Comparison of ENCODE assay signal across 8 cellular contexts in the genomic region with DNA sequence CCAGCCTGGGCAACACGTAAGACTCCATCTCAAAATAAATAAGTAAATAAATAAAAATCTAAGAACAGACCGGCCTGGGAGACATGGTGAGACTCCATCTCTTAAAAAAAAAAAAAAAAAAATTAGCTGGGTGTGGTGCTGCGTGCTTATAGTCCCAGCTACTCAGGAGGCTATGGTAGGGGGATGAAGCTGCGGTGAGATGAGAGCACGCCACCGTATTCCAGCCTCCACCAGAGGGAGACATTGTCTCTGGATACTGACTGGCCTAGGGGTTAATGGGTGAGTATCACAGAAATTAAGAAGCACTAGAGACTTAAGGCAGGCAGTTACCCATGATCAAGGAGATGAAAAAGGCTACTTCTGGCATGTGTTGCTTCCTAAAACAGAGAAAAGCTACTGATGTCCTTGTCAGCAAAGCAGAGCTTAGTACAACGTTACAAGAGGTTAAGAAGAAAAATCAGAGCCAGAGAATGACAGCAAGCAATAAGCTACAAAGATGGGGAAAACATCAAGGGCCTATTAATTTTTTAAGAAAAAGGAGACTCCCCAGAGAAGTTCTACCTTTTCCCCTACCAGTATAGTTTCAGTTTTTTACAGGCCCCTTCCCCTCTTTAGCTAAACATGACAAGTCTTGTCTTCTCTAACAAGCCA. TPM values are rescaled to one million over a fixed set of nuclear protein-coding genes. Genes with fewer than 3 reads are reported as not detected.
DNase-seq lines count a peak whose midpoint lies in the region; ATAC-seq and TF ChIP-seq lines count a peak whose summit lies in the region.

No MANE protein-coding gene starts in this region.

- no peak overlapping the region for H3K27ac Mint-ChIP-seq in activated B cell treated with CpG ODN at 0.5 μM for 24 hours

- H3K27me3 ChIP-seq in DOHH2 (ENCODE audit: control insufficient read depth, low read length): no peaks in the 10 kb centered on the region

- no peaks in the 10 kb centered on the region for H3K9me3 Mint-ChIP-seq in activated B cell treated with CpG ODN at 0.5 μM for 24 hours

- ATAC-seq in HG02678 (IDR thresholded peaks at IDR 0.05; ENCODE audit: unreplicated experiment) (peak; percentile 81), activated B cell treated with CpG ODN at 0.5 μM for 24 hours (ENCODE audit: low read depth) (peak; percentile 97), GM21526 (IDR thresholded peaks at IDR 0.05; ENCODE audit: low FRiP score, unreplicated experiment) (no peak)

- H3K27ac ChIP-seq in DOHH2 (ENCODE audit: low read depth, low read length): no peak overlapping the region
- no peak overlapping the region for H3K27ac ChIP-seq in caudate nucleus (ENCODE audit: low read depth, low read length)

- peaks cover 31% of the 10 kb centered on the region for H3K4me1 Mint-ChIP-seq in activated B cell treated with CpG ODN at 0.5 μM for 24 hours

- no peaks in the 10 kb centered on the region for H3K27me3 Mint-ChIP-seq in activated B cell treated with CpG ODN at 0.5 μM for 24 hours

- DNase-seq in NCI-H2171 treated with DMSO at 0.1 percent for 48 hours (lab: John Stamatoyannopoulos, UW): peak; percentile 64
- DNase-seq in activated B cell treated with CpG ODN at 0.5 μM for 24 hours: peak; percentile 39
- peak in 44 of 61 donors; percentile 1 to 63 (median 17) for DNase-seq in caudate nucleus (lab: John Stamatoyannopoulos, UW)
- DNase-seq in kidney glomerular epithelial cell (lab: John Stamatoyannopoulos, UW): peak; percentile 45
- DNase-seq in stimulated activated CD4-positive, alpha-beta T cell treated with anti-CD3 and anti-CD28 coated beads, Interleukin-4, amount 100 ng/mL, for 1 hour: peak; percentile 57

- TF ChIP-seq CTCF in DOHH2 (IDR thresholded peaks at IDR 0.05; ENCODE audit: low read depth, low read length, poor library complexity, severe bottlenecking): peak; percentile 78
- TF ChIP-seq CTCF in activated B cell treated with CpG ODN at 0.5 μM for 24 hours (IDR thresholded peaks at IDR 0.05): no peak

- H3K4me2 ChIP-seq in DOHH2 (ENCODE audit: low read length): no peak overlapping the region

- H3K4me3 Mint-ChIP-seq in activated B cell treated with CpG ODN at 0.5 μM for 24 hours: no peak overlapping the region

- intact Hi-C loops in activated B cell treated with CpG ODN at 0.5 μM for 24 hours (cut with micrococcal nuclease): loop anchor here (1.0 kb wide), 4 partner anchors 9 to 123 kb away; a partner anchor contains a TSS

- peaks cover 17% of the 10 kb centered on the region for H3K4me1 ChIP-seq in DOHH2 (ENCODE audit: control insufficient read depth, low read length)

- CTCF ChIA-PET in activated B cell treated with CpG ODN at 0.5 μM for 24 hours (lab: Charles Lee): interaction anchor here (0.6 to 6.8 kb wide), 37 partner anchors 9 to 997 kb away, joined by 3 to 172 read pairs (median 3); no protein-coding TSS in a partner anchor

- no peaks in the 10 kb centered on the region for H3K9me2 ChIP-seq in DOHH2 (replicated peaks; ENCODE audit: control insufficient read depth, low read length)

- POLR2A ChIA-PET in activated B cell treated with CpG ODN at 0.5 μM for 24 hours (lab: Charles Lee): interaction anchor here (0.6 to 5.2 kb wide), 10 partner anchors 8 to 123 kb away, joined by 5 to 50 read pairs (median 9); a partner anchor contains a TSS

- H3F3A ChIP-seq in DOHH2 (ENCODE audit: control insufficient read depth, insufficient read depth): peaks cover 24% of the 10 kb centered on the region

- peaks cover 77% of the 10 kb centered on the region for H3K36me3 Mint-ChIP-seq in activated B cell treated with CpG ODN at 0.5 μM for 24 hours (ENCODE audit: low read depth)

- no peak overlapping the region for H3K4me3 ChIP-seq in DOHH2 (ENCODE audit: low read length)

- H3K36me3 ChIP-seq in DOHH2 (ENCODE audit: control insufficient read depth, low read length): peaks cover 93% of the 10 kb centered on the region

- no peaks in the 10 kb centered on the region for H3K9me3 ChIP-seq in DOHH2 (ENCODE audit: control insufficient read depth, insufficient read depth, low read length)

- peaks cover 81% of the 10 kb centered on the region for H3K79me2 ChIP-seq in DOHH2 (ENCODE audit: control insufficient read depth, low read length)

- H4K20me1 ChIP-seq in DOHH2 (ENCODE audit: control insufficient read depth, insufficient read depth, low read depth, low read length): peaks cover 13% of the 10 kb centered on the region

RNA-seq across cellular contexts. Expression of a gene that starts 8.6 kb away (rescaled TPM):
- 238 and 290 TPM in 2 replicates for total RNA-seq in activated B cell treated with CpG ODN at 0.5 μM for 24 hours
